In genomic region chr16:1942810-1943726, GRCh38 we compare ENCODE assay signal across 8 cellular contexts. TPM values are rescaled to one million over a fixed set of nuclear protein-coding genes. Genes with fewer than 3 reads are reported as not detected.
DNase-seq lines count a peak whose midpoint lies in the region; ATAC-seq and TF ChIP-seq lines count a peak whose summit lies in the region.

Gene MSRB1, minus strand, starts transcription at chr16:1943199. Its CDS starts 43 bp downstream, at chr16:1943156.

- no peak for TF ChIP-seq CTCF in GM20000 (IDR thresholded peaks at IDR 0.05; ENCODE audit: extremely low read depth, missing control alignments)

- H3K27me3 Mint-ChIP-seq in CD8-positive, alpha-beta memory T cell, result no peaks in the 10 kb centered on the region
- peaks cover 3% of the 10 kb centered on the region for H3K27me3 Mint-ChIP-seq in memory B cell

- H3K27me3 ChIP-seq in CD8-positive, alpha-beta memory T cell (ENCODE audit: insufficient read depth, low read length, poor library complexity, severe bottlenecking), result no peaks in the 10 kb centered on the region

- H3K4me3 ChIP-seq in CD8-positive, alpha-beta memory T cell (ENCODE audit: low read length), result peak within 1 kb of the TSS; percentile 79

- POLR2A ChIA-PET in CD8-positive, alpha-beta memory T cell (lab: Charles Lee), result interaction anchor here (1.0 to 1.7 kb wide), 6 partner anchors 9 to 212 kb away, joined by 3 to 16 read pairs (median 6); partner anchors contain the start of genes NUBP2, RPS2, SPSB3 and TRAF7
- POLR2A ChIA-PET in activated CD8-positive, alpha-beta memory T cell treated with anti-CD3 and anti-CD28 coated beads for 36 hours (lab: Charles Lee), result interaction anchor here (0.7 to 1.9 kb wide), 7 partner anchors 15 to 212 kb away, joined by 3 to 21 read pairs (median 5); partner anchors contain the start of genes NUBP2, RPS2, SPSB3 and TBL3

- H3K4me3 Mint-ChIP-seq in CD8-positive, alpha-beta memory T cell, result peak within 1 kb of the TSS; percentile 80 to 95 (median 88)
- H3K4me3 Mint-ChIP-seq in memory B cell, result peak within 1 kb of the TSS; percentile 81

- no peaks in the 10 kb centered on the region for H3K9me3 ChIP-seq in CD8-positive, alpha-beta memory T cell (ENCODE audit: low read length)

- H3K4me1 Mint-ChIP-seq in CD8-positive, alpha-beta memory T cell, result peaks cover 8 to 24% (median 11%) of the 10 kb centered on the region in 3 donors
- peaks cover 6% of the 10 kb centered on the region for H3K4me1 Mint-ChIP-seq in memory B cell

- H3K36me3 ChIP-seq in CD8-positive, alpha-beta memory T cell (ENCODE audit: insufficient read depth, low read length), result peaks cover 9% of the 10 kb centered on the region

- peaks cover 16% of the 10 kb centered on the region for H3K4me1 ChIP-seq in CD8-positive, alpha-beta memory T cell (ENCODE audit: insufficient read depth, low read length)

- peak within 1 kb of the TSS; percentile 72 for H3K27ac ChIP-seq in CD8-positive, alpha-beta memory T cell (ENCODE audit: low read depth, low read length)

- peak; percentile 96 for ATAC-seq in memory B cell (ENCODE audit: low read depth)

- no peaks in the 10 kb centered on the region for H3K9me3 Mint-ChIP-seq in CD8-positive, alpha-beta memory T cell
- no peaks in the 10 kb centered on the region for H3K9me3 Mint-ChIP-seq in memory B cell

- H3K36me3 Mint-ChIP-seq in CD8-positive, alpha-beta memory T cell, result peaks cover 0 to 19% (median under 1%) of the 10 kb centered on the region in 3 donors
- peaks cover 3% of the 10 kb centered on the region for H3K36me3 Mint-ChIP-seq in memory B cell

- peak; percentile 98 to 100 (median 100) for DNase-seq in CD8-positive, alpha-beta memory T cell
- DNase-seq in GM20000 (ENCODE audit: low spot score), result peak; percentile 100
- DNase-seq in HT-29 (ENCODE audit: low spot score), result peak; percentile 99
- peak; percentile 97 to 99 for DNase-seq in NOMO-1 (lab: John Stamatoyannopoulos, UW; ENCODE audit: unreplicated experiment in 2 of 2)
- DNase-seq in effector CD8-positive, alpha-beta T cell (lab: John Stamatoyannopoulos, UW), result peak; percentile 99
- peak; percentile 95 to 98 for DNase-seq in memory B cell (ENCODE audit: low spot score in 2 of 2)
- DNase-seq in stimulated activated CD8-positive, alpha-beta memory T cell treated with anti-CD3 and anti-CD28 coated beads, Interleukin-12 subunit alpha, Interleukin-12 subunit beta, amount 100 ng/mL, for 24 hours (ENCODE audit: extremely low read depth), result peak; percentile 100

- peak within 1 kb of the TSS; percentile 46 to 92 (median 78) for H3K27ac Mint-ChIP-seq in CD8-positive, alpha-beta memory T cell
- peak within 1 kb of the TSS; percentile 73 for H3K27ac Mint-ChIP-seq in memory B cell

- CTCF ChIA-PET in CD8-positive, alpha-beta memory T cell (lab: Charles Lee), result interaction anchor here (1.1 to 1.4 kb wide), 3 partner anchors 8 to 15 kb away, joined by 4 to 9 read pairs (median 6); no protein-coding TSS in a partner anchor
- CTCF ChIA-PET in activated CD8-positive, alpha-beta memory T cell treated with anti-CD3 and anti-CD28 coated beads for 36 hours (lab: Charles Lee), result interaction anchor here (0.6 to 1.3 kb wide), 6 partner anchors 10 to 346 kb away, joined by 3 to 6 read pairs (median 4); partner anchors contain the start of genes CRAMP1, IFT140 and NDUFB10

RNA-seq across cellular contexts. Expression of gene MSRB1, which starts in this region (rescaled TPM):
- total RNA-seq in CD8-positive, alpha-beta memory T cell, result 10 to 100 TPM; 20.4 TPM
- 20.2 TPM for polyA plus RNA-seq in CD8-positive, alpha-beta memory T cell
- 31.7 and 35.7 TPM in 2 replicates for total RNA-seq in HT-29 (2014; rRNA removed; shearing (Covaris generic))
- 10 to 100 TPM; 23.5 to 24.7 TPM for total RNA-seq in activated CD8-positive, alpha-beta memory T cell treated with anti-CD3 and anti-CD28 coated beads for 36 hours

Comparison
In these comparisons a context has a peak if more than half of its experiments do, and no peak if none do; other contexts are left out.
1. Peak in every context shown above with its lines: DNase-seq, ATAC-seq, H3K4me3 ChIP-seq and H3K27ac ChIP-seq.